ENCODE assay signal across 8 cellular contexts in the genomic region with DNA sequence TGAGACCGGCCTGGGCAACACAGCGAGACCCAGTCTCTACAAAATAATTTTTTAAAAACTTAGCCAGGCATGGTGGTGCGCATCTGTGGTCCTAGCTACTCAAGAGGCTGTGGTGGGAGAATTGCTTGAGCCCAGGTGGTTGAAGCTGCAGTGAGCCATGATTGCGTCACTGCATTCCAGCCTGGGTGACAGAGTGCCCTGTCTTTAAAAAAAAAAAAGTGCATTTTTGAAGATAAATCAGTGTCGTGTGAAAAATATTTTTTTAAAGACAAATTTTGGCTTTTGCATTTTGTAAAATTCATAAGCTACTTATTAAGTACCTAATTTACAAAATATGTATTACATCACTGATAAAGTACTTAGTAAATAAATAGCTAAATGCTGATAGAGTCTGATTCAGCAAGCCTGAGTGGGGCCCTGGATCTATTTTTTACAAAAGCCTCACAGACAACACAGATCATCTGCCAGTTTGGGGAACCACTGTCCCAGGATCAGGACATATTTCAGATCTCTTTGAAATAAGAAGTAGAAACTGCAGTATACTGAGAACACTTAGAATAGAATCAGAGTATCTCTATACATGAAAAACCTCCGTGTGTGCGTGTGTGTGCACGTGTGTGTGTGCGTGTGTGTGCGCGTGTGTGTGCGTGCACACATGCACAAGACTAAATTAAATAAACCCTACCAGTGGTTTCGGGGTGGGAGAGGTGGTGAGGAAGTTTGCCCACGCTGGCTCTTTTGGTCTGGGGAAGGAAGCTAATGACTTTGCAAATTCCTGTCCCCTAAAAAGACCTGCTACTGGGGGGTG.
DNase-seq lines count a peak whose midpoint lies in the region; ATAC-seq and TF ChIP-seq lines count a peak whose summit lies in the region.

No MANE protein-coding gene starts in this region.

- no peak overlapping the region for H4K8ac ChIP-seq in IMR-90 (ENCODE audit: low read depth in 2 of 2, low read length in 2 of 2)

- H3K27ac ChIP-seq in CD4-positive, alpha-beta memory T cell (ENCODE audit: low read depth, low read length), result no peak overlapping the region
- H3K27ac ChIP-seq in IMR-90 (ENCODE audit: insufficient read depth, low read length) (peak overlapping the region; percentile 42; the same call in 1 of the 2 replicates), liver (ENCODE audit: low read depth in 1 of 2, low read length in 2 of 2) (no peak overlapping the region)

- H2AK9ac ChIP-seq in IMR-90 (replicated peaks; ENCODE audit: low read depth, low read length, poor library complexity), result no peak overlapping the region

- peaks cover 98% of the 10 kb centered on the region for H3K4me1 ChIP-seq in CD4-positive, alpha-beta memory T cell (ENCODE audit: insufficient read depth, low read length)
- peaks cover 22% of the 10 kb centered on the region for H3K4me1 ChIP-seq in IMR-90 (ENCODE audit: control insufficient read depth, insufficient read depth, low read length)
- H3K4me1 ChIP-seq in liver (ENCODE audit: control insufficient read depth in 4 of 4, insufficient read depth in 4 of 4, low read length in 3 of 4), result peaks cover 2 to 12% (median 8%) of the 10 kb centered on the region in 4 donors

- TF ChIP-seq CTCF in IMR-90 (conservative IDR thresholded peaks at IDR 0.05; ENCODE audit: low read depth, low read length), result no peak
- no peak for TF ChIP-seq CTCF in liver (IDR thresholded peaks at IDR 0.05; ENCODE audit: low read depth, low read length, missing input control)

- H3K56ac ChIP-seq in IMR-90 (ENCODE audit: extremely low read depth, insufficient read depth, low read length), result no peak overlapping the region

- peak overlapping the region; percentile 68 for H3K14ac ChIP-seq in IMR-90 (replicated peaks; ENCODE audit: low read depth, low read length)

- H3K27me3 ChIP-seq in CD4-positive, alpha-beta memory T cell (ENCODE audit: insufficient read depth, low read length), result no peaks in the 10 kb centered on the region
- H3K27me3 ChIP-seq in IMR-90 (ENCODE audit: control insufficient read depth, insufficient read depth, low read length), result no peaks in the 10 kb centered on the region
- no peaks in the 10 kb centered on the region for H3K27me3 ChIP-seq in liver (ENCODE audit: control insufficient read depth in 4 of 4, insufficient read depth in 4 of 4, low read length in 3 of 4)

- H3K4me1 Mint-ChIP-seq in CD4-positive, alpha-beta memory T cell, result peaks cover 80 to 95% (median 88%) of the 10 kb centered on the region in 4 donors

- TF ChIP-seq RAD21 in IMR-90 (IDR thresholded peaks at IDR 0.05; ENCODE audit: low read length), result no peak
- TF ChIP-seq RAD21 in liver (IDR thresholded peaks at IDR 0.05), result no peak

- dilution Hi-C loops in IMR-90 (cut with HindIII; ENCODE audit: low sequenced_read_pairs, unreplicated experiment), result no loop called here

- POLR2A ChIA-PET in CD4-positive, alpha-beta memory T cell (lab: Charles Lee; ENCODE audit: partially characterized antibody), result interaction anchor here (0.6 to 3.7 kb wide), 5 partner anchors 13 to 102 kb away, joined by 3 to 22 read pairs (median 4); a partner anchor contains a TSS
- POLR2A ChIA-PET in IMR-90 (lab: Charles Lee; ENCODE audit: unreplicated experiment), result no interaction called here

- H2AFZ ChIP-seq in IMR-90 (replicated peaks; ENCODE audit: low read length, poor library complexity), result no peak overlapping the region

- no peak for TF ChIP-seq POLR2A in IMR-90 (IDR thresholded peaks at IDR 0.05; ENCODE audit: low read depth, low read length)

- peak overlapping the region; percentile 21 for H2BK5ac ChIP-seq in IMR-90 (ENCODE audit: low read depth, low read length, poor library complexity, severe bottlenecking)

- no peak overlapping the region for H3K4me3 ChIP-seq in CD4-positive, alpha-beta memory T cell (ENCODE audit: low read length in 2 of 2)
- no peak overlapping the region for H3K4me3 ChIP-seq in IMR-90 (ENCODE audit: insufficient read depth, low read depth, low read length)
- H3K4me3 ChIP-seq in liver (ENCODE audit: low read depth in 1 of 3, low read length in 3 of 3), result no peak overlapping the region

- CTCF ChIA-PET in CD4-positive, alpha-beta memory T cell (lab: Charles Lee; ENCODE audit: partially characterized antibody), result interaction anchor here (1.3 to 15.9 kb wide), 4 partner anchors 14 to 143 kb away, joined by 3 to 220 read pairs (median 5); no protein-coding TSS in a partner anchor
- CTCF ChIA-PET in IMR-90 (lab: Yijun Ruan, JAX), result interaction anchor here (0.6 kb wide), 1 partner anchor 615 kb away, joined by 4 read pairs; no protein-coding TSS in a partner anchor

- H2BK15ac ChIP-seq in IMR-90 (ENCODE audit: low read depth, low read length), result no peak overlapping the region

- peaks cover 8 to 18% of the 10 kb centered on the region in 2 donors for H3K36me3 Mint-ChIP-seq in CD4-positive, alpha-beta memory T cell
- H3K36me3 Mint-ChIP-seq in activated naive CD4-positive, alpha-beta T cell treated with anti-CD3 and anti-CD28 coated beads, Interleukin-2, amount 50 U/mL, for 72 hours, result no peaks in the 10 kb centered on the region

- no peak overlapping the region for H3K4ac ChIP-seq in IMR-90 (ENCODE audit: low read depth, low read length)

- H2AK5ac ChIP-seq in IMR-90 (ENCODE audit: low read depth, low read length), result peak overlapping the region; percentile 47; the same call in 1 of the 2 replicates

- H3K4me3 Mint-ChIP-seq in CD4-positive, alpha-beta memory T cell, result peak overlapping the region in 7 of 8 donors; percentile 51 to 81 (median 70)

- H3K18ac ChIP-seq in IMR-90 (ENCODE audit: low read depth, low read length), result no peak overlapping the region

- H3K23ac ChIP-seq in IMR-90 (ENCODE audit: low read depth, low read length), result no peak overlapping the region

- ATAC-seq in IMR-90 (ENCODE audit: low read depth) (peak; percentile 38), GM18868 (IDR thresholded peaks at IDR 0.05; ENCODE audit: unreplicated experiment) (no peak), GM18858 (IDR thresholded peaks at IDR 0.05; ENCODE audit: unreplicated experiment) (no peak)
- ATAC-seq in activated naive CD4-positive, alpha-beta T cell treated with anti-CD3 and anti-CD28 coated beads, Interleukin-2, amount 50 U/mL, for 72 hours, result no peak

- H3K27me3 Mint-ChIP-seq in CD4-positive, alpha-beta memory T cell, result no peaks in the 10 kb centered on the region

- H3K79me1 ChIP-seq in IMR-90 (ENCODE audit: low read depth in 1 of 2, low read length in 2 of 2), result peaks cover 47 to 93% of the 10 kb centered on the region in 2 experiments

- H3K9me3 Mint-ChIP-seq in CD4-positive, alpha-beta memory T cell, result no peaks in the 10 kb centered on the region
- no peaks in the 10 kb centered on the region for H3K9me3 Mint-ChIP-seq in activated naive CD4-positive, alpha-beta T cell treated with anti-CD3 and anti-CD28 coated beads, Interleukin-2, amount 50 U/mL, for 72 hours

- H3K27ac Mint-ChIP-seq in CD4-positive, alpha-beta memory T cell, result peak overlapping the region; percentile 42 to 92 (median 86)
- peak overlapping the region; percentile 23 to 76 for H3K27ac Mint-ChIP-seq in activated naive CD4-positive, alpha-beta T cell treated with anti-CD3 and anti-CD28 coated beads, Interleukin-2, amount 50 U/mL, for 72 hours

- WGBS in IMR-90 (ENCODE audit: extremely low coverage in 2 of 2, insufficient read length in 1 of 2), 2 experiments, result no CpG with 5 or more reads among the region's 14 CpGs
- WGBS in liver, result 75% methylated on average over 14 of the region's 14 CpGs

- H3K9me1 ChIP-seq in IMR-90 (ENCODE audit: insufficient read depth, low read length), result peaks cover 40% of the 10 kb centered on the region

- no peak overlapping the region for H4K5ac ChIP-seq in IMR-90 (ENCODE audit: low read depth, low read length)

- peak overlapping the region; percentile 10; the same call in 1 of the 2 replicates for H3K4me2 ChIP-seq in IMR-90 (ENCODE audit: low read depth, low read length)

- peaks cover 88% of the 10 kb centered on the region for H4K20me1 ChIP-seq in IMR-90 (ENCODE audit: insufficient read depth, low read length)

- H2BK120ac ChIP-seq in IMR-90 (ENCODE audit: low read depth, low read length), result no peak overlapping the region

- no TSS peak for BruUV-seq in IMR-90 (replicated peaks; lab: Mats Ljungman, UMichigan)

- no peak overlapping the region for H4K91ac ChIP-seq in IMR-90 (ENCODE audit: insufficient read depth, low read depth, low read length)

- no peaks in the 10 kb centered on the region for H3K9me3 ChIP-seq in CD4-positive, alpha-beta memory T cell (ENCODE audit: control insufficient read depth in 1 of 2, low read length in 2 of 2)
- H3K9me3 ChIP-seq in IMR-90 (ENCODE audit: control insufficient read depth, insufficient read depth, low read length), result no peaks in the 10 kb centered on the region
- H3K9me3 ChIP-seq in liver (ENCODE audit: control insufficient read depth in 4 of 4, low read length in 3 of 4), result no peaks in the 10 kb centered on the region

- H3K9ac ChIP-seq in IMR-90 (ENCODE audit: low read depth, low read length) (no peak overlapping the region), liver (ENCODE audit: low read depth in 1 of 2, low read length in 2 of 2) (no peak overlapping the region)

- H3K36me3 ChIP-seq in CD4-positive, alpha-beta memory T cell (ENCODE audit: insufficient read depth, low read length), result no peaks in the 10 kb centered on the region
- H3K36me3 ChIP-seq in IMR-90 (ENCODE audit: control insufficient read depth, insufficient read depth, low read length) (no peaks in the 10 kb centered on the region), liver (ENCODE audit: control insufficient read depth in 4 of 4, insufficient read depth in 3 of 4, low read depth in 1 of 4, low read length in 3 of 4) (no peaks in the 10 kb centered on the region)

- DNase-seq in CD4-positive, alpha-beta memory T cell, result no peak
- peak; percentile 58 for DNase-seq in IMR-90
- DNase-seq in activated naive CD4-positive, alpha-beta T cell treated with anti-CD3 and anti-CD28 coated beads, Interleukin-2, amount 50 U/mL, for 72 hours (ENCODE audit: low spot score in 2 of 2), result no peak
- DNase-seq in NCI-H1105 treated with DMSO at 0.1 percent for 48 hours (lab: John Stamatoyannopoulos, UW), result no peak
- DNase-seq in DMS 273 (lab: John Stamatoyannopoulos, UW; ENCODE audit: unreplicated experiment), result no peak

- intact Hi-C loops in CD4-positive, alpha-beta memory T cell (cut with micrococcal nuclease), result no loop called here
- intact Hi-C loops in IMR-90 (cut with micrococcal nuclease), result no loop called here

- H2BK20ac ChIP-seq in IMR-90 (ENCODE audit: low read depth, low read length), result 0 out of 2 replicates have a peak overlapping the region, but pooled peaks have one; percentile 40

- in situ Hi-C loops in IMR-90 (cut with MboI; ENCODE audit: low sequenced_read_pairs), result no loop called here

TF ChIP-seq in IMR-90, 13 proteins besides CTCF, POLR2A, EP300 and RAD21 (continues in another document):
- TF ChIP-seq CEBPB (IDR thresholded peaks at IDR 0.05; ENCODE audit: low read depth, low read length), result peak; percentile 95

TF ChIP-seq in liver, 16 proteins besides CTCF, POLR2A, EP300 and RAD21 (continues in another document):
- TF ChIP-seq FOXA1 (IDR thresholded peaks at IDR 0.05), result no peak
- no peak for TF ChIP-seq NR2F2 (IDR thresholded peaks at IDR 0.05)
- no peak for TF ChIP-seq JUND (IDR thresholded peaks at IDR 0.05)
- TF ChIP-seq HNF4G (IDR thresholded peaks at IDR 0.05), result no peak
- no peak for TF ChIP-seq EGR1 (IDR thresholded peaks at IDR 0.05; ENCODE audit: low read depth in 2 of 2)
- TF ChIP-seq RXRA (IDR thresholded peaks at IDR 0.05), result no peak
